In genomic region chr6:140138311-140138994, GRCh38 we compare ENCODE assay signal across 23 cellular contexts.
DNase-seq lines count a peak whose midpoint lies in the region; ATAC-seq and TF ChIP-seq lines count a peak whose summit lies in the region.
"Had no signal": no experiment of that assay in that cellular context is flagged by ENCODE, and none has a peak within 500 bp of the region (broad histone marks: within the 10 kb centered on the region; RNA-seq: fewer than 3 reads in every experiment).

No MANE protein-coding gene starts in this region.

- peaks cover 4% of the 10 kb centered on the region for H3K4me1 Mint-ChIP-seq in osteocyte (ENCODE audit: unreplicated experiment)
- H3K4me1 Mint-ChIP-seq: naive thymus-derived CD4-positive, alpha-beta T cell; WTC11 had no signal

- peaks cover 26% of the 10 kb centered on the region for H3K9me3 Mint-ChIP-seq in osteocyte (ENCODE audit: unreplicated experiment)

- H3K36me3 Mint-ChIP-seq in osteocyte (ENCODE audit: unreplicated experiment) = peaks cover 14% of the 10 kb centered on the region
- H3K36me3 Mint-ChIP-seq: activated CD4-positive, alpha-beta memory T cell treated with anti-CD3 and anti-CD28 coated beads for 36 hours; naive thymus-derived CD4-positive, alpha-beta T cell had no signal

- no peaks in the 10 kb centered on the region for H3K27me3 ChIP-seq in heart left ventricle
- H3K27me3 ChIP-seq: spleen had no signal

- H3K9me3 ChIP-seq in heart left ventricle = peaks cover 0 to 27% (median 13%) of the 10 kb centered on the region in 12 donors
- H3K9me3 ChIP-seq: prostate gland had no signal

- ATAC-seq in heart left ventricle (peak in 3 of 4 donors; percentile 42 to 64 (median 45)), HG02840 (IDR thresholded peaks at IDR 0.05; ENCODE audit: low FRiP score, unreplicated experiment) (no peak)
- ATAC-seq: naive thymus-derived CD4-positive, alpha-beta T cell; WTC11 had no signal

- H3K4me3 Mint-ChIP-seq in osteocyte (ENCODE audit: unreplicated experiment) = no peak overlapping the region
- H3K4me3 Mint-ChIP-seq: activated CD4-positive, alpha-beta memory T cell treated with anti-CD3 and anti-CD28 coated beads for 36 hours; activated naive CD4-positive, alpha-beta T cell treated with anti-CD3 and anti-CD28 coated beads for 36 hours; naive thymus-derived CD4-positive, alpha-beta T cell; WTC11 had no signal

- TF ChIP-seq CTCF in heart left ventricle (IDR thresholded peaks at IDR 0.05) (no peak), osteocyte (IDR thresholded peaks at IDR 0.05) (no peak)

- no peaks in the 10 kb centered on the region for H3K36me3 ChIP-seq in heart left ventricle
- H3K36me3 ChIP-seq: prostate gland, spleen had no signal

- no peaks in the 10 kb centered on the region for H3K27me3 Mint-ChIP-seq in osteocyte (ENCODE audit: unreplicated experiment)
- H3K27me3 Mint-ChIP-seq: activated CD4-positive, alpha-beta memory T cell treated with anti-CD3 and anti-CD28 coated beads for 36 hours had no signal

- no peak for TF ChIP-seq POLR2A in heart left ventricle (IDR thresholded peaks at IDR 0.05)

- intact Hi-C loops in heart left ventricle (cut with DNase I) = no loop called here

- DNase-seq in NCI-H1105 (lab: John Stamatoyannopoulos, UW) (peak; percentile 17), NCI-H1105 treated with DMSO at 0.1 percent for 48 hours (lab: John Stamatoyannopoulos, UW) (no peak), NCI-H69 (lab: John Stamatoyannopoulos, UW) (peak; percentile 83), heart left ventricle (peak in 1 of 5 donors; percentile 19), osteocyte (ENCODE audit: extremely low spot score, unreplicated experiment) (no peak), NCI-H446 treated with DMSO at 0.1 percent for 48 hours (lab: John Stamatoyannopoulos, UW) (no peak), DMS153 treated with DMSO at 0.1 percent for 48 hours (lab: John Stamatoyannopoulos, UW; ENCODE audit: unreplicated experiment) (no peak)
- DNase-seq: 8988T; activated CD4-positive, alpha-beta memory T cell treated with anti-CD3 and anti-CD28 coated beads for 36 hours; activated naive CD4-positive, alpha-beta T cell treated with anti-CD3 and anti-CD28 coated beads for 36 hours; activated T-cell treated with anti-CD3 and anti-CD28 coated beads for 4 hours; anterior cingulate cortex; cerebellar nuclear complex; head of caudate nucleus; naive thymus-derived CD4-positive, alpha-beta T cell; NCI-H2081 treated with DMSO at 0.1 percent for 48 hours; NCI-H524; spleen; stimulated activated CD4-positive, alpha-beta T cell treated with anti-CD3 and anti-CD28 coated beads, Interleukin-4, amount 100 ng/mL, for 4 hours; T-helper 2 cell had no signal

- 38 to 52% (median 42%) methylated on average over 5 of the region's 5 CpGs for WGBS in heart left ventricle, 4 donors

- peaks cover 0 to 11% (median 2%) of the 10 kb centered on the region in 12 donors for H3K4me1 ChIP-seq in heart left ventricle
- H3K4me1 ChIP-seq: prostate gland, spleen had no signal

- H3K27ac Mint-ChIP-seq in osteocyte (ENCODE audit: unreplicated experiment) = peak overlapping the region; percentile 9
- H3K27ac Mint-ChIP-seq: activated CD4-positive, alpha-beta memory T cell treated with anti-CD3 and anti-CD28 coated beads for 36 hours; activated naive CD4-positive, alpha-beta T cell treated with anti-CD3 and anti-CD28 coated beads for 36 hours; naive thymus-derived CD4-positive, alpha-beta T cell; WTC11 had no signal

- H3K27ac ChIP-seq in heart left ventricle = peak overlapping the region in 7 of 12 donors; percentile 6 to 60 (median 41)
- H3K27ac ChIP-seq: prostate gland had no signal

- H3K4me3 ChIP-seq in heart left ventricle = peak overlapping the region in 2 of 12 donors; percentile 4 to 27
- H3K4me3 ChIP-seq: prostate gland, spleen had no signal

Comparison
In these comparisons a context has a peak if more than half of its experiments do, and no peak if none do; other contexts are left out.
1. DNase-seq: peak in NCI-H1105 (single experiment) and NCI-H69 (single experiment); none in NCI-H1105 treated with DMSO at 0.1 percent for 48 hours (single experiment), osteocyte (single experiment), NCI-H446 treated with DMSO at 0.1 percent for 48 hours (single experiment) and DMS153 treated with DMSO at 0.1 percent for 48 hours (single experiment).